22 cellular contexts compared by ENCODE assay signal in the genomic region with DNA sequence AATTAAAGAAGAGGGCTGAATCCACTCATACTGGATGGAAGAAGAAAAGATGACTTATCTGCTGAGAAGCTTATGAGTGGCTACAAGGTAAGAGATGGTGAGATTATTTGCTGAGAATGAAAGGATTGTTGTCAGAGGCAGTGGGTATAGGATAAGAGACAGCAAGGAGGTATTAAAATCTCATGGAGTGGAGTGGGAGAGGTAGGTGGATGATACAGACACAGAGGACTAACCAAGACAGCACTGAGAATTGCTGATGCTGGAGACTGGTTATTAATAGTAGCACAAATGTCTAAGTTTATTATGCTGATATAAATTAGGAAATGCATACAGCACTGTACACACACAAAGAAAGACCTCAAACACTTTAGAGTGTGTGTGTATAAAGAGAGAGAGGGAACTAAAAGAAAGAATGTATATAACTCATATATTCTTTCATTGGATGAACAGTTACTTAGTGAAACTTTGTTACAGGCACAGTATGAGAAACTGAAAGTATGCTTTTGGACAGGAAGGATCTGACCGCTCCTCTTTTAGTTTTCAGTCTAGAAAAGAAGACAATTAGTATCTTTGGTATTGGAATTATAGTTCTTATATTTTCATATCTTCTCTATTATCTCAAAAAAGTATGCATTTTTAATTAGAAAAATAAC.
DNase-seq lines count a peak whose midpoint lies in the region; ATAC-seq and TF ChIP-seq lines count a peak whose summit lies in the region.
"Had no signal": no experiment of that assay in that cellular context is flagged by ENCODE, and none has a peak within 500 bp of the region (broad histone marks: within the 10 kb centered on the region; RNA-seq: fewer than 3 reads in every experiment).

No MANE protein-coding gene starts in this region.

- H3K27ac ChIP-seq in IMR-90 (ENCODE audit: insufficient read depth, low read length) = no peak overlapping the region
- H3K27ac ChIP-seq in neural progenitor cell = no peak overlapping the region
- H3K27ac ChIP-seq: 22Rv1, adrenal gland, gastroesophageal sphincter, psoas muscle, transverse colon had no signal

- no peaks in the 10 kb centered on the region for H3K4me1 Mint-ChIP-seq in neural progenitor cell
- H3K4me1 Mint-ChIP-seq: central memory CD8-positive, alpha-beta T cell; naive thymus-derived CD4-positive, alpha-beta T cell had no signal

- no peaks in the 10 kb centered on the region for H3K36me3 Mint-ChIP-seq in neural progenitor cell
- H3K36me3 Mint-ChIP-seq: naive thymus-derived CD4-positive, alpha-beta T cell had no signal

- in situ Hi-C loops in IMR-90 (cut with MboI; ENCODE audit: low sequenced_read_pairs) = no loop called here

- no peak overlapping the region for H3K14ac ChIP-seq in IMR-90 (replicated peaks; ENCODE audit: low read depth, low read length)

- H3K27me3 ChIP-seq in IMR-90 (ENCODE audit: control insufficient read depth, insufficient read depth, low read length) (no peaks in the 10 kb centered on the region), neural progenitor cell (no peaks in the 10 kb centered on the region)
- H3K27me3 ChIP-seq: adrenal gland, gastroesophageal sphincter, transverse colon had no signal

- no peaks in the 10 kb centered on the region for H3K79me2 ChIP-seq in neural progenitor cell (ENCODE audit: low read depth)

- POLR2A ChIA-PET in IMR-90 (lab: Charles Lee; ENCODE audit: unreplicated experiment) = no interaction called here

- no peaks in the 10 kb centered on the region for H3K9me3 ChIP-seq in IMR-90 (ENCODE audit: control insufficient read depth, insufficient read depth, low read length)
- H3K9me3 ChIP-seq in neural progenitor cell (ENCODE audit: low read depth) = no peaks in the 10 kb centered on the region
- H3K9me3 ChIP-seq: adrenal gland, gastroesophageal sphincter, HAP-1, psoas muscle, transverse colon had no signal

- H3K9me3 Mint-ChIP-seq in neural progenitor cell = no peaks in the 10 kb centered on the region

- H2BK5ac ChIP-seq in IMR-90 (ENCODE audit: low read depth, low read length, poor library complexity, severe bottlenecking) = no peak overlapping the region

- no peak overlapping the region for H3K27ac Mint-ChIP-seq in neural progenitor cell
- H3K27ac Mint-ChIP-seq: activated T-helper 1 cell treated with anti-CD3 and anti-CD28 coated beads, Interleukin-12 subunit alpha, Interleukin-12 subunit beta, Interleukin-2, Interleukin-4 antibody, amounts not matched to agents 30 ng/mL and 10 ng/mL and 1 ng/mL, durations not matched to agents 14 hours and 24 hours and 36 hours; CD4-positive, alpha-beta T cell; naive thymus-derived CD4-positive, alpha-beta T cell had no signal

- H3F3A ChIP-seq in neural progenitor cell (ENCODE audit: low read depth) = no peaks in the 10 kb centered on the region

- no peak overlapping the region for H3K4ac ChIP-seq in IMR-90 (ENCODE audit: low read depth, low read length)

- H3K36me3 ChIP-seq in IMR-90 (ENCODE audit: control insufficient read depth, insufficient read depth, low read length) = no peaks in the 10 kb centered on the region
- no peaks in the 10 kb centered on the region for H3K36me3 ChIP-seq in neural progenitor cell
- H3K36me3 ChIP-seq: adrenal gland, gastroesophageal sphincter, HAP-1, transverse colon had no signal

- H4K5ac ChIP-seq in IMR-90 (ENCODE audit: low read depth, low read length) = no peak overlapping the region

- no peak for TF ChIP-seq POLR2A in IMR-90 (IDR thresholded peaks at IDR 0.05; ENCODE audit: low read depth, low read length)

- H3K27me3 Mint-ChIP-seq in neural progenitor cell (ENCODE audit: insufficient read depth, low read depth) = no peaks in the 10 kb centered on the region
- H3K27me3 Mint-ChIP-seq: CD4-positive, alpha-beta T cell; central memory CD8-positive, alpha-beta T cell; naive thymus-derived CD4-positive, alpha-beta T cell had no signal

- H4K8ac ChIP-seq in IMR-90 (ENCODE audit: low read depth in 2 of 2, low read length in 2 of 2) = no peak overlapping the region

- H2AK5ac ChIP-seq in IMR-90 (ENCODE audit: low read depth, low read length) = no peak overlapping the region

- ATAC-seq in HG02623 (IDR thresholded peaks at IDR 0.05; ENCODE audit: unreplicated experiment) (peak; percentile 68), IMR-90 (ENCODE audit: low read depth) (no peak), GM21381 (IDR thresholded peaks at IDR 0.05; ENCODE audit: unreplicated experiment) (no peak)
- ATAC-seq: gastroesophageal sphincter; naive thymus-derived CD4-positive, alpha-beta T cell; psoas muscle had no signal

- H3K23ac ChIP-seq in IMR-90 (ENCODE audit: low read depth, low read length) = no peak overlapping the region

- no peak overlapping the region for H2BK15ac ChIP-seq in IMR-90 (ENCODE audit: low read depth, low read length)

- intact Hi-C loops in IMR-90 (cut with micrococcal nuclease) = no loop called here

- H4K20me1 ChIP-seq in IMR-90 (ENCODE audit: insufficient read depth, low read length) (no peaks in the 10 kb centered on the region), neural progenitor cell (ENCODE audit: low read depth) (no peaks in the 10 kb centered on the region)

- H3K4me2 ChIP-seq in IMR-90 (ENCODE audit: low read depth, low read length) (peak overlapping the region; percentile 40; the same call in 1 of the 2 replicates), neural progenitor cell (no peak overlapping the region)

- CTCF ChIA-PET in IMR-90 (lab: Yijun Ruan, JAX) = no interaction called here

- H3K9ac ChIP-seq in IMR-90 (ENCODE audit: low read depth, low read length) (no peak overlapping the region), neural progenitor cell (no peak overlapping the region)

- no peak overlapping the region for H2BK120ac ChIP-seq in IMR-90 (ENCODE audit: low read depth, low read length)

- H3K4me3 ChIP-seq in IMR-90 (ENCODE audit: insufficient read depth, low read depth, low read length) = no peak overlapping the region
- H3K4me3 ChIP-seq in neural progenitor cell = no peak overlapping the region
- H3K4me3 ChIP-seq: adrenal gland, gastroesophageal sphincter, HAP-1, psoas muscle, transverse colon had no signal

- H2BK20ac ChIP-seq in IMR-90 (ENCODE audit: low read depth, low read length) = no peak overlapping the region

- no peaks in the 10 kb centered on the region for H3K4me1 ChIP-seq in IMR-90 (ENCODE audit: control insufficient read depth, insufficient read depth, low read length)
- no peaks in the 10 kb centered on the region for H3K4me1 ChIP-seq in neural progenitor cell
- H3K4me1 ChIP-seq: adrenal gland, HAP-1, psoas muscle, transverse colon had no signal

- WGBS in IMR-90 (ENCODE audit: extremely low coverage in 2 of 2, insufficient read length in 1 of 2), 2 experiments = no CpG with 5 or more reads among the region's 1 CpG

- TF ChIP-seq CTCF in IMR-90 (conservative IDR thresholded peaks at IDR 0.05; ENCODE audit: low read depth, low read length) (no peak), neural progenitor cell (IDR thresholded peaks at IDR 0.05) (no peak)

- no peaks in the 10 kb centered on the region for H3K9me1 ChIP-seq in IMR-90 (ENCODE audit: insufficient read depth, low read length)

- no peak overlapping the region for H3K56ac ChIP-seq in IMR-90 (ENCODE audit: extremely low read depth, insufficient read depth, low read length)

- no peak overlapping the region for H4K91ac ChIP-seq in IMR-90 (ENCODE audit: insufficient read depth, low read depth, low read length)

- H3K18ac ChIP-seq in IMR-90 (ENCODE audit: low read depth, low read length) = no peak overlapping the region

- dilution Hi-C loops in IMR-90 (cut with HindIII; ENCODE audit: low sequenced_read_pairs, unreplicated experiment) = no loop called here

- TF ChIP-seq RAD21 in IMR-90 (IDR thresholded peaks at IDR 0.05; ENCODE audit: low read length) = no peak

- no peaks in the 10 kb centered on the region for H3K79me1 ChIP-seq in IMR-90 (ENCODE audit: low read depth in 1 of 2, low read length in 2 of 2)

- H3K4me3 Mint-ChIP-seq in neural progenitor cell = no peak overlapping the region
- H3K4me3 Mint-ChIP-seq: activated T-helper 1 cell treated with anti-CD3 and anti-CD28 coated beads, Interleukin-12 subunit alpha, Interleukin-12 subunit beta, Interleukin-2, Interleukin-4 antibody, amounts not matched to agents 30 ng/mL and 10 ng/mL and 1 ng/mL, durations not matched to agents 14 hours and 24 hours and 36 hours; CD4-positive, alpha-beta T cell; central memory CD8-positive, alpha-beta T cell; naive thymus-derived CD4-positive, alpha-beta T cell had no signal

- no peak overlapping the region for H2AK9ac ChIP-seq in IMR-90 (replicated peaks; ENCODE audit: low read depth, low read length, poor library complexity)

- H2AFZ ChIP-seq in IMR-90 (replicated peaks; ENCODE audit: low read length, poor library complexity) (no peak overlapping the region), neural progenitor cell (replicated peaks) (peak overlapping the region; percentile 20)

- DNase-seq in NCI-H1105 treated with DMSO at 0.1 percent for 48 hours (lab: John Stamatoyannopoulos, UW) (peak; percentile 55), NCI-H1105 (lab: John Stamatoyannopoulos, UW) (no peak), IMR-90 (no peak), neural progenitor cell (ENCODE audit: low spot score) (no peak), inferior parietal cortex (ENCODE audit: extremely low spot score) (no peak), NCI-H2029 (lab: John Stamatoyannopoulos, UW) (no peak)
- DNase-seq: adrenal gland; CD4-positive, alpha-beta T cell; DND-41; naive thymus-derived CD4-positive, alpha-beta T cell; NCI-H2081 treated with DMSO at 0.1 percent for 48 hours; NCI-H748 treated with DMSO at 0.1 percent for 48 hours; psoas muscle; stimulated activated naive CD4-positive, alpha-beta T cell; transverse colon had no signal

- no TSS peak for BruUV-seq in IMR-90 (replicated peaks; lab: Mats Ljungman, UMichigan)

TF ChIP-seq in IMR-90, 13 proteins besides CTCF, POLR2A, EP300 and RAD21 (continues in another document):
- TF ChIP-seq ELK1 (IDR thresholded peaks at IDR 0.05; ENCODE audit: borderline replicate concordance, low read depth, low read length) = no peak
- TF ChIP-seq SMC3 (IDR thresholded peaks at IDR 0.05; ENCODE audit: low read depth, low read length) = no peak
- TF ChIP-seq, protein P1, sequence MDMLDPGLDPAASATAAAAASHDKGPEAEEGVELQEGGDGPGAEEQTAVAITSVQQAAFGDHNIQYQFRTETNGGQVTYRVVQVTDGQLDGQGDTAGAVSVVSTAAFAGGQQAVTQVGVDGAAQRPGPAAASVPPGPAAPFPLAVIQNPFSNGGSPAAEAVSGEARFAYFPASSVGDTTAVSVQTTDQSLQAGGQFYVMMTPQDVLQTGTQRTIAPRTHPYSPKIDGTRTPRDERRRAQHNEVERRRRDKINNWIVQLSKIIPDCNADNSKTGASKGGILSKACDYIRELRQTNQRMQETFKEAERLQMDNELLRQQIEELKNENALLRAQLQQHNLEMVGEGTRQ (IDR thresholded peaks at IDR 0.05; ENCODE audit: low read depth, low read length) = no peak
